In the genomic region with DNA sequence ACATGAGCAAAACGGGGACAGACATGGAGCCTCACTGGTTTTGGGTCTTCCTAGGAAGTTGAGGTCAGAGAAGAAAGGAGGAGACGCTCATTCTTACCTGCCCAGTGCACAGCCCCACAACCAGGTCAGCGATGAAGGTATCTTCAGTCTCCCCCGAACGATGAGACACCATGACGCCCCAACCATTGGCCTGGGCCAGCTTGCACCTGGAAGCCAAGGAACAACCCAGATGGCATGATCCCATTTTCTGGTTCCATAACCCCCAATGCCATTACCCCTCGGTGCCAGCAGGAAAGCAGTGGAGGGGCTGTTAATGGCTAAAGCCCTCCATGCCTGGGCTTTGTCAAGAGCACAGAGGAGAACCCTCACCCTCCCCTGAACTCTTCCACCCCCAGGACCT, we compare ENCODE assay signal across 1 cellular context.
A peak's percentile ranks its signal among the peaks of the same experiment; 100 is the strongest.
TF ChIP-seq lines count a peak whose summit lies in the region.

No MANE protein-coding gene starts in this region.

TF ChIP-seq in HepG2, 621 proteins besides CTCF, POLR2A, EP300 and RAD21 (continues in another document):
- TF ChIP-seq GFI1 (CRISPR knock-in tag; IDR thresholded peaks at IDR 0.05; ENCODE audit: borderline replicate concordance) (no peak), MEIS2 (CRISPR knock-in tag; IDR thresholded peaks at IDR 0.05) (no peak), ZNF839 (CRISPR knock-in tag; IDR thresholded peaks at IDR 0.05; ENCODE audit: borderline replicate concordance) (no peak), PAF1 (CRISPR knock-in tag; IDR thresholded peaks at IDR 0.05) (0 out of 2 replicates have a peak, but pooled peaks have one; percentile 28), CAMTA2 (CRISPR knock-in tag; IDR thresholded peaks at IDR 0.05; ENCODE audit: borderline replicate concordance) (no peak), NR2C2 (CRISPR knock-in tag; IDR thresholded peaks at IDR 0.05; ENCODE audit: borderline replicate concordance) (no peak), RBM22 (optimal IDR thresholded peaks at IDR 0.05; ENCODE audit: low read length) (peak; percentile 9), ZNF562 (CRISPR knock-in tag; IDR thresholded peaks at IDR 0.05; ENCODE audit: borderline replicate concordance) (no peak), MYC (CRISPR knock-in tag; IDR thresholded peaks at IDR 0.05; ENCODE audit: borderline replicate concordance) (no peak), NFRKB (IDR thresholded peaks at IDR 0.05) (no peak), ZNF264 (CRISPR knock-in tag; IDR thresholded peaks at IDR 0.05) (no peak), ZNF512B (CRISPR knock-in tag; IDR thresholded peaks at IDR 0.05; ENCODE audit: borderline replicate concordance) (no peak), FOXJ3 (CRISPR knock-in tag; IDR thresholded peaks at IDR 0.05; ENCODE audit: borderline replicate concordance) (no peak), RBFOX2 (IDR thresholded peaks at IDR 0.05; ENCODE audit: low read depth, low read length) (peak; percentile 55), PHF21A (CRISPR knock-in tag; IDR thresholded peaks at IDR 0.05) (no peak), ZNF33B (CRISPR knock-in tag; IDR thresholded peaks at IDR 0.05) (no peak), TRAFD1 (CRISPR knock-in tag; IDR thresholded peaks at IDR 0.05; ENCODE audit: borderline replicate concordance) (no peak), ZNF180 (CRISPR knock-in tag; IDR thresholded peaks at IDR 0.05; ENCODE audit: borderline replicate concordance, low read depth) (no peak), TGIF2 (CRISPR knock-in tag; IDR thresholded peaks at IDR 0.05) (no peak), RARG (CRISPR knock-in tag; IDR thresholded peaks at IDR 0.05; ENCODE audit: low read depth) (no peak), HDAC1 (CRISPR knock-in tag; IDR thresholded peaks at IDR 0.05) (no peak), TFE3 (CRISPR knock-in tag; IDR thresholded peaks at IDR 0.05) (no peak), EHMT2 (IDR thresholded peaks at IDR 0.05; ENCODE audit: borderline replicate concordance, low read depth, low read length) (no peak), ZC3H13 (CRISPR knock-in tag; IDR thresholded peaks at IDR 0.05) (no peak), ARID5B (CRISPR knock-in tag; IDR thresholded peaks at IDR 0.05) (no peak), ESRRA (CRISPR knock-in tag; IDR thresholded peaks at IDR 0.05; ENCODE audit: low read depth) (no peak), ZBTB37 (CRISPR knock-in tag; IDR thresholded peaks at IDR 0.05) (no peak), AGO2 (optimal IDR thresholded peaks at IDR 0.05; ENCODE audit: low read depth, low read length) (peak; percentile 5), ZNF569 (CRISPR knock-in tag; IDR thresholded peaks at IDR 0.05; ENCODE audit: borderline replicate concordance) (no peak), FOXP1 (IDR thresholded peaks at IDR 0.05) (no peak), FOXP1 (CRISPR knock-in tag; IDR thresholded peaks at IDR 0.05) (no peak), ZNF225 (CRISPR knock-in tag; IDR thresholded peaks at IDR 0.05) (no peak), POLR2G (IDR thresholded peaks at IDR 0.05; ENCODE audit: low read depth, low read length) (peak; percentile 38), ZNF501 (CRISPR knock-in tag; IDR thresholded peaks at IDR 0.05) (no peak), ZNF691 (CRISPR knock-in tag; IDR thresholded peaks at IDR 0.05; ENCODE audit: borderline replicate concordance, low read depth) (no peak), NPAS2 (CRISPR knock-in tag; IDR thresholded peaks at IDR 0.05; ENCODE audit: borderline replicate concordance) (no peak), SIN3A (IDR thresholded peaks at IDR 0.05; ENCODE audit: borderline replicate concordance, low read depth, low read length) (0 out of 2 replicates have a peak, but pooled peaks have one; percentile 30), MTF2 (CRISPR knock-in tag; IDR thresholded peaks at IDR 0.05; ENCODE audit: borderline replicate concordance) (no peak)
- TF ChIP-seq, protein P1, sequence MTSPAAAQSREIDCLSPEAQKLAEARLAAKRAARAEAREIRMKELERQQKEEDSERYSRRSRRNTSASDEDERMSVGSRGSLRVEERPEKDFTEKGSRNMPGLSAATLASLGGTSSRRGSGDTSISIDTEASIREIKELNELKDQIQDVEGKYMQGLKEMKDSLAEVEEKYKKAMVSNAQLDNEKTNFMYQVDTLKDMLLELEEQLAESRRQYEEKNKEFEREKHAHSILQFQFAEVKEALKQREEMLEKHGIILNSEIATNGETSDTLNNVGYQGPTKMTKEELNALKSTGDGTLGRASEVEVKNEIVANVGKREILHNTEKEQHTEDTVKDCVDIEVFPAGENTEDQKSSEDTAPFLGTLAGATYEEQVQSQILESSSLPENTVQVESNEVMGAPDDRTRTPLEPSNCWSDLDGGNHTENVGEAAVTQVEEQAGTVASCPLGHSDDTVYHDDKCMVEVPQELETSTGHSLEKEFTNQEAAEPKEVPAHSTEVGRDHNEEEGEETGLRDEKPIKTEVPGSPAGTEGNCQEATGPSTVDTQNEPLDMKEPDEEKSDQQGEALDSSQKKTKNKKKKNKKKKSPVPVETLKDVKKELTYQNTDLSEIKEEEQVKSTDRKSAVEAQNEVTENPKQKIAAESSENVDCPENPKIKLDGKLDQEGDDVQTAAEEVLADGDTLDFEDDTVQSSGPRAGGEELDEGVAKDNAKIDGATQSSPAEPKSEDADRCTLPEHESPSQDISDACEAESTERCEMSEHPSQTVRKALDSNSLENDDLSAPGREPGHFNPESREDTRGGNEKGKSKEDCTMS (CRISPR knock-in tag; conservative IDR thresholded peaks at IDR 0.05) = no peak
- TF ChIP-seq, protein P2, sequence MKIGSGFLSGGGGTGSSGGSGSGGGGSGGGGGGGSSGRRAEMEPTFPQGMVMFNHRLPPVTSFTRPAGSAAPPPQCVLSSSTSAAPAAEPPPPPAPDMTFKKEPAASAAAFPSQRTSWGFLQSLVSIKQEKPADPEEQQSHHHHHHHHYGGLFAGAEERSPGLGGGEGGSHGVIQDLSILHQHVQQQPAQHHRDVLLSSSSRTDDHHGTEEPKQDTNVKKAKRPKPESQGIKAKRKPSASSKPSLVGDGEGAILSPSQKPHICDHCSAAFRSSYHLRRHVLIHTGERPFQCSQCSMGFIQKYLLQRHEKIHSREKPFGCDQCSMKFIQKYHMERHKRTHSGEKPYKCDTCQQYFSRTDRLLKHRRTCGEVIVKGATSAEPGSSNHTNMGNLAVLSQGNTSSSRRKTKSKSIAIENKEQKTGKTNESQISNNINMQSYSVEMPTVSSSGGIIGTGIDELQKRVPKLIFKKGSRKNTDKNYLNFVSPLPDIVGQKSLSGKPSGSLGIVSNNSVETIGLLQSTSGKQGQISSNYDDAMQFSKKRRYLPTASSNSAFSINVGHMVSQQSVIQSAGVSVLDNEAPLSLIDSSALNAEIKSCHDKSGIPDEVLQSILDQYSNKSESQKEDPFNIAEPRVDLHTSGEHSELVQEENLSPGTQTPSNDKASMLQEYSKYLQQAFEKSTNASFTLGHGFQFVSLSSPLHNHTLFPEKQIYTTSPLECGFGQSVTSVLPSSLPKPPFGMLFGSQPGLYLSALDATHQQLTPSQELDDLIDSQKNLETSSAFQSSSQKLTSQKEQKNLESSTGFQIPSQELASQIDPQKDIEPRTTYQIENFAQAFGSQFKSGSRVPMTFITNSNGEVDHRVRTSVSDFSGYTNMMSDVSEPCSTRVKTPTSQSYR (CRISPR knock-in tag; IDR thresholded peaks at IDR 0.05; ENCODE audit: borderline replicate concordance) = no peak
- TF ChIP-seq, protein P3, sequence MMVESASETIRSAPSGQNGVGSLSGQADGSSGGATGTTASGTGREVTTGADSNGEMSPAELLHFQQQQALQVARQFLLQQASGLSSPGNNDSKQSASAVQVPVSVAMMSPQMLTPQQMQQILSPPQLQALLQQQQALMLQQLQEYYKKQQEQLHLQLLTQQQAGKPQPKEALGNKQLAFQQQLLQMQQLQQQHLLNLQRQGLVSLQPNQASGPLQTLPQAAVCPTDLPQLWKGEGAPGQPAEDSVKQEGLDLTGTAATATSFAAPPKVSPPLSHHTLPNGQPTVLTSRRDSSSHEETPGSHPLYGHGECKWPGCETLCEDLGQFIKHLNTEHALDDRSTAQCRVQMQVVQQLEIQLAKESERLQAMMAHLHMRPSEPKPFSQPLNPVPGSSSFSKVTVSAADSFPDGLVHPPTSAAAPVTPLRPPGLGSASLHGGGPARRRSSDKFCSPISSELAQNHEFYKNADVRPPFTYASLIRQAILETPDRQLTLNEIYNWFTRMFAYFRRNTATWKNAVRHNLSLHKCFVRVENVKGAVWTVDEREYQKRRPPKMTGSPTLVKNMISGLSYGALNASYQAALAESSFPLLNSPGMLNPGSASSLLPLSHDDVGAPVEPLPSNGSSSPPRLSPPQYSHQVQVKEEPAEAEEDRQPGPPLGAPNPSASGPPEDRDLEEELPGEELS (CRISPR knock-in tag; IDR thresholded peaks at IDR 0.05) = no peak
